In the genomic region with DNA sequence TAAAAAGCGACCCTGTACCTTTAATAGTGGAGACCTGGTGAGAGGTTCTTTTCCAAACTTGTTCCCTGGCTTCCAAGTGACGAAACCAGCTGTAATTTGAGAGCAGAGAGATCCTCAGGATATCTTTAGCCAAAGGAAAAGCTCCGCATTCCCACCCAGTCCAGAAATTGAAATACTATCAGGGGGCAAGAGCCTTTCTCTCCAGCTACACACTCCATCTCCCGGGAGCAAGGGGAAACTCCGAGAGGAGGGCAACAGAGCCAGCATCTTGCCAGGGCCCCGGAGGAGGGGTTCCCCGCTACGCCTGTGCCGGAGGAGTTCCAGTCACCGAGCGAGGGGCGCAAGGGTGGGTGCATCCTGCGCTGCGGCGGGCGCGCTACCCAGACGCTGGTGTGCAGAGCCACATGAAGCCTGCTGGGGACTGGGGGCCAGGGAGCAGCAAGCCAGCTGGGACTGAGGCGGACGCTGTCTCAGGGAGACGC, we compare ENCODE assay signal across 8 cellular contexts. TPM values are rescaled to one million over a fixed set of nuclear protein-coding genes. Genes with fewer than 3 reads are reported as not detected.
DNase-seq lines count a peak whose midpoint lies in the region; ATAC-seq, FAIRE-seq and TF ChIP-seq lines count a peak whose summit lies in the region.

A gene (plus strand): TSS at position 148 of the 482 bp plus-strand sequence. CDS start 415 bp downstream, outside the sequence.

- H3K27ac ChIP-seq in ascending aorta (peak within 1 kb of the TSS; percentile 81 to 92), left ventricle myocardium inferior (replicated peaks) (peak within 1 kb of the TSS; percentile 86)

- intact Hi-C loops in ascending aorta (cut with DNase I) (loop anchor here (2.0 to 5.0 kb wide), 5 partner anchors 68 to 235 kb away; no protein-coding TSS in a partner anchor), left ventricle myocardium inferior (cut with micrococcal nuclease) (no loop called here)

- TF ChIP-seq CTCF in ascending aorta (IDR thresholded peaks at IDR 0.05) (no peak), left ventricle myocardium inferior (IDR thresholded peaks at IDR 0.05; ENCODE audit: borderline replicate concordance) (no peak), progenitor cell of endocrine pancreas (IDR thresholded peaks at IDR 0.05; ENCODE audit: unreplicated experiment) (no peak), D721Med (IDR thresholded peaks at IDR 0.05; ENCODE audit: insufficient read depth, missing control alignments) (no peak)

- H3K36me3 Mint-ChIP-seq in progenitor cell of endocrine pancreas (ENCODE audit: insufficient read depth) = no peaks in the 10 kb centered on the region

- H3K4me3 ChIP-seq in ascending aorta (peak within 1 kb of the TSS; percentile 60 to 93), left ventricle myocardium inferior (peak within 1 kb of the TSS; percentile 67)

- no peaks in the 10 kb centered on the region for H3K27me3 ChIP-seq in ascending aorta
- H3K27me3 ChIP-seq in left ventricle myocardium inferior (ENCODE audit: low read depth) = peaks cover 28% of the 10 kb centered on the region

- peaks cover 16% of the 10 kb centered on the region for H3K27me3 Mint-ChIP-seq in progenitor cell of endocrine pancreas

- in situ Hi-C loops in KBM-7 (cut with MboI; ENCODE audit: low pct_unique_long_range_greater_than_20kb, low sequenced_read_pairs) = no loop called here

- H3K4me3 Mint-ChIP-seq in progenitor cell of endocrine pancreas (ENCODE audit: low read depth) = peak within 1 kb of the TSS; percentile 59

- no peak for FAIRE-seq in D721Med (lab: Jason Lieb, UNC)

- no peak within 1 kb of the TSS for H3K27ac Mint-ChIP-seq in progenitor cell of endocrine pancreas

- H3K36me3 ChIP-seq in ascending aorta = peaks cover 0 to 3% of the 10 kb centered on the region in 2 donors
- H3K36me3 ChIP-seq in left ventricle myocardium inferior = no peaks in the 10 kb centered on the region

- no peak for ATAC-seq in GM21717 (IDR thresholded peaks at IDR 0.05; ENCODE audit: unreplicated experiment)

- no peaks in the 10 kb centered on the region for H3K9me3 ChIP-seq in ascending aorta
- no peaks in the 10 kb centered on the region for H3K9me3 ChIP-seq in left ventricle myocardium inferior (replicated peaks)

- H3K9me3 Mint-ChIP-seq in progenitor cell of endocrine pancreas (ENCODE audit: low read depth) = no peaks in the 10 kb centered on the region

- H3K4me1 ChIP-seq in ascending aorta (peaks cover 7 to 9% of the 10 kb centered on the region in 2 donors), left ventricle myocardium inferior (no peaks in the 10 kb centered on the region)

- H3K4me1 Mint-ChIP-seq in progenitor cell of endocrine pancreas (ENCODE audit: low read depth) = peaks cover 2% of the 10 kb centered on the region

- DNase-seq in DMS 273 (lab: John Stamatoyannopoulos, UW; ENCODE audit: unreplicated experiment) (peak; percentile 62), ascending aorta (ENCODE audit: low spot score in 2 of 2) (peak in 1 of 2 donors; percentile 73), left ventricle myocardium inferior (peak; percentile 22), progenitor cell of endocrine pancreas (ENCODE audit: low spot score, unreplicated experiment) (no peak), NCI-H1694 (lab: John Stamatoyannopoulos, UW) (no peak), D721Med (ENCODE audit: insufficient read length, low spot score) (no peak), KBM-7 (no peak)

RNA-seq across cellular contexts. Expression of the gene that starts here (rescaled TPM):
- total RNA-seq in ascending aorta (59.1 TPM), left ventricle myocardium inferior (10.5 TPM), progenitor cell of endocrine pancreas (0.24 and 0.31 TPM in 2 replicates)

Comparison
In these comparisons a context has a peak if more than half of its experiments do, and no peak if none do; other contexts are left out.
1. DNase-seq: peak in DMS 273 (single experiment) and left ventricle myocardium inferior (single experiment); none in progenitor cell of endocrine pancreas (single experiment), NCI-H1694 (single experiment), D721Med (single experiment) and KBM-7 (single experiment).